Comparison of ENCODE assay signal across 11 cellular contexts in genomic region chr17:3802461-3803307, GRCh38. TPM values are rescaled to one million over a fixed set of nuclear protein-coding genes. Genes with fewer than 3 reads are reported as not detected.
DNase-seq lines count a peak whose midpoint lies in the region; ATAC-seq and TF ChIP-seq lines count a peak whose summit lies in the region.
"Had no signal": no experiment of that assay in that cellular context is flagged by ENCODE, and none has a peak within 500 bp of the region (broad histone marks: within the 10 kb centered on the region; RNA-seq: fewer than 3 reads in every experiment).

No MANE protein-coding gene starts in this region.

- ATAC-seq in GM21786 (IDR thresholded peaks at IDR 0.05; ENCODE audit: unreplicated experiment) = no peak

- H3K14ac ChIP-seq in mesenchymal stem cell (ENCODE audit: low read length in 2 of 2) = no peak overlapping the region

- WGBS in mesenchymal stem cell = 87% methylated on average over 19 of the region's 19 CpGs

- H3K4me1 Mint-ChIP-seq in activated naive CD4-positive, alpha-beta T cell treated with anti-CD3 and anti-CD28 coated beads, Interleukin-2, amount 10 ng/mL, durations not matched to agents 7 days and 5 days = peaks cover 2% of the 10 kb centered on the region
- H3K4me1 Mint-ChIP-seq in chondrocyte (ENCODE audit: low read depth) = peaks cover 34% of the 10 kb centered on the region

- H3K27ac ChIP-seq in mesenchymal stem cell (ENCODE audit: low read length, poor library complexity, severe bottlenecking) (peak overlapping the region; percentile 96), vagina (peak overlapping the region; percentile 68)
- H3K27ac ChIP-seq: C4-2B had no signal

- H3K79me1 ChIP-seq in mesenchymal stem cell (replicated peaks; ENCODE audit: low read length, poor library complexity, severe bottlenecking) = peaks cover 10% of the 10 kb centered on the region

- peak overlapping the region in 1 of 2 experiments; percentile 29 for H3K4ac ChIP-seq in mesenchymal stem cell (ENCODE audit: low read depth in 1 of 2, low read length in 2 of 2)

- H4K91ac ChIP-seq in mesenchymal stem cell (ENCODE audit: low read length) = no peak overlapping the region

- H2AK5ac ChIP-seq in mesenchymal stem cell (ENCODE audit: low read length, severe bottlenecking) = peak overlapping the region; percentile 51

- H3K27me3 Mint-ChIP-seq in activated naive CD4-positive, alpha-beta T cell treated with anti-CD3 and anti-CD28 coated beads, Interleukin-2, amount 10 ng/mL, durations not matched to agents 7 days and 5 days = peaks cover 4% of the 10 kb centered on the region
- H3K27me3 Mint-ChIP-seq in chondrocyte (ENCODE audit: low read depth) = no peaks in the 10 kb centered on the region

- H3K4me2 ChIP-seq in mesenchymal stem cell (ENCODE audit: low read length, poor library complexity, severe bottlenecking) = no peak overlapping the region

- peaks cover 13% of the 10 kb centered on the region for H3K36me3 Mint-ChIP-seq in activated naive CD4-positive, alpha-beta T cell treated with anti-CD3 and anti-CD28 coated beads, Interleukin-2, amount 10 ng/mL, durations not matched to agents 7 days and 5 days
- peaks cover 3% of the 10 kb centered on the region for H3K36me3 Mint-ChIP-seq in chondrocyte (ENCODE audit: low read depth)

- H3K18ac ChIP-seq in mesenchymal stem cell (ENCODE audit: low read depth in 1 of 2, low read length in 2 of 2) = peak overlapping the region in 1 of 2 experiments; percentile 22

- H3K9me3 ChIP-seq in mesenchymal stem cell (ENCODE audit: control insufficient read depth, low read length) (no peaks in the 10 kb centered on the region), vagina (no peaks in the 10 kb centered on the region)

- H3K9ac ChIP-seq in mesenchymal stem cell (ENCODE audit: low read length) = peak overlapping the region; percentile 60

- peaks cover 18 to 23% of the 10 kb centered on the region in 2 experiments for H3K36me3 ChIP-seq in mesenchymal stem cell (ENCODE audit: control insufficient read depth in 1 of 2, insufficient read depth in 2 of 2, low read depth in 1 of 2, low read length in 2 of 2)
- H3K36me3 ChIP-seq in vagina = peaks cover 0 to 5% of the 10 kb centered on the region in 2 donors

- H2AFZ ChIP-seq in mesenchymal stem cell (ENCODE audit: low read depth, low read length) = no peak overlapping the region

- H3K23ac ChIP-seq in mesenchymal stem cell (ENCODE audit: low read length in 2 of 2) = no peak overlapping the region

- no peak for TF ChIP-seq POLR2A in vagina (IDR thresholded peaks at IDR 0.05)

- H3K9me3 Mint-ChIP-seq in activated naive CD4-positive, alpha-beta T cell treated with anti-CD3 and anti-CD28 coated beads, Interleukin-2, amount 10 ng/mL, durations not matched to agents 7 days and 5 days = no peaks in the 10 kb centered on the region
- H3K9me3 Mint-ChIP-seq in chondrocyte (ENCODE audit: low read depth) = no peaks in the 10 kb centered on the region

- H2BK12ac ChIP-seq in mesenchymal stem cell (ENCODE audit: low read length in 2 of 2) = no peak overlapping the region

- H3K4me3 ChIP-seq in mesenchymal stem cell (ENCODE audit: insufficient read depth in 1 of 2, low read depth in 1 of 2, low read length in 2 of 2) = peak overlapping the region in 1 of 2 experiments; percentile 0
- no peak overlapping the region for H3K4me3 ChIP-seq in vagina

- no peak overlapping the region for H2BK15ac ChIP-seq in mesenchymal stem cell (ENCODE audit: low read depth, poor library complexity, severe bottlenecking)

- TF ChIP-seq CTCF in chondrocyte (IDR thresholded peaks at IDR 0.05) (no peak), vagina (IDR thresholded peaks at IDR 0.05) (no peak)

- H3K27me3 ChIP-seq in mesenchymal stem cell (ENCODE audit: control insufficient read depth in 1 of 2, insufficient read depth in 1 of 2, low read length in 2 of 2) (no peaks in the 10 kb centered on the region), vagina (no peaks in the 10 kb centered on the region)

- H2BK5ac ChIP-seq in mesenchymal stem cell (ENCODE audit: low read depth, low read length, poor library complexity, severe bottlenecking) = peak overlapping the region; percentile 75

- CTCF ChIA-PET in activated naive CD4-positive, alpha-beta T cell treated with anti-CD3 and anti-CD28 coated beads, Interleukin-2, amount 10 ng/mL, durations not matched to agents 7 days and 5 days (lab: Charles Lee) = no interaction called here

- H4K8ac ChIP-seq in mesenchymal stem cell (ENCODE audit: low read length) = no peak overlapping the region

- H3K4me3 Mint-ChIP-seq in activated naive CD4-positive, alpha-beta T cell treated with anti-CD3 and anti-CD28 coated beads, Interleukin-2, amount 10 ng/mL, durations not matched to agents 7 days and 5 days = no peak overlapping the region
- no peak overlapping the region for H3K4me3 Mint-ChIP-seq in chondrocyte (ENCODE audit: unreplicated experiment)

- intact Hi-C loops in vagina (cut with DNase I) = no loop called here

- H3K27ac Mint-ChIP-seq in activated naive CD4-positive, alpha-beta T cell treated with anti-CD3 and anti-CD28 coated beads, Interleukin-2, amount 10 ng/mL, durations not matched to agents 7 days and 5 days = no peak overlapping the region
- H3K27ac Mint-ChIP-seq in chondrocyte (ENCODE audit: unreplicated experiment) = peak overlapping the region; percentile 85

- H2BK120ac ChIP-seq in mesenchymal stem cell (ENCODE audit: low read depth, low read length) = no peak overlapping the region

- H3K4me1 ChIP-seq in mesenchymal stem cell (ENCODE audit: control insufficient read depth, insufficient read depth, low read depth, low read length) (peaks cover 44% of the 10 kb centered on the region), vagina (no peaks in the 10 kb centered on the region)

- peak; percentile 8 for DNase-seq in activated naive CD4-positive, alpha-beta T cell treated with anti-CD3 and anti-CD28 coated beads, Interleukin-2, amount 10 ng/mL, durations not matched to agents 7 days and 5 days
- DNase-seq in activated naive CD4-positive, alpha-beta T cell (lab: John Stamatoyannopoulos, UW) = no peak
- DNase-seq in chondrocyte (ENCODE audit: low spot score) = no peak
- DNase-seq in mesenchymal stem cell = peak; percentile 74
- DNase-seq in vagina (ENCODE audit: extremely low spot score in 2 of 2) = peak in 1 of 2 donors; percentile 93
- DNase-seq in NCI-H128 (lab: John Stamatoyannopoulos, UW; ENCODE audit: unreplicated experiment) = no peak
- no peak for DNase-seq in HUDEP-2 (lab: John Stamatoyannopoulos, UW; ENCODE audit: unreplicated experiment in 76 of 76)
- DNase-seq: activated CD8-positive, alpha-beta memory T cell treated with anti-CD3 and anti-CD28 coated beads, Interleukin-2, amount 50 U/mL, for 48 hours; NK-92 treated with Interleukin-12 subunit alpha and Interleukin-12 subunit beta, amount 100 ng/mL, for 24 hours had no signal

RNA-seq across cellular contexts. Expression of gene ITGAE, which starts 1.7 kb away (rescaled TPM):
- 25.8 to 29.1 TPM (median 28.3 TPM) in 3 replicates for total RNA-seq in chondrocyte
- 70.1 TPM for polyA plus RNA-seq in mesenchymal stem cell (2013, experiment 1 of 2)
- 73.2 TPM for polyA plus RNA-seq in mesenchymal stem cell (2013, experiment 2 of 2)
- total RNA-seq in vagina = 30.9 TPM

RNA-seq across cellular contexts. Expression of gene NCBP3, which starts 43.4 kb away (rescaled TPM):
- total RNA-seq in chondrocyte = 31.3 to 34.8 TPM (median 33.7 TPM) in 3 replicates
- polyA plus RNA-seq in mesenchymal stem cell (2013, experiment 1 of 2) = 20.3 TPM
- 19.5 TPM for polyA plus RNA-seq in mesenchymal stem cell (2013, experiment 2 of 2)
- 20.6 TPM for total RNA-seq in vagina

Comparison
In these comparisons a context has a peak if more than half of its experiments do, and no peak if none do; other contexts are left out.
1. DNase-seq: peak in activated naive CD4-positive, alpha-beta T cell treated with anti-CD3 and anti-CD28 coated beads, Interleukin-2, amount 10 ng/mL, durations not matched to agents 7 days and 5 days (single experiment) and mesenchymal stem cell (single experiment); none in activated naive CD4-positive, alpha-beta T cell (0 of 4), chondrocyte (single experiment), NCI-H128 (single experiment) and HUDEP-2 (0 of 76).